11 cellular contexts compared by ENCODE assay signal in the genomic region with DNA sequence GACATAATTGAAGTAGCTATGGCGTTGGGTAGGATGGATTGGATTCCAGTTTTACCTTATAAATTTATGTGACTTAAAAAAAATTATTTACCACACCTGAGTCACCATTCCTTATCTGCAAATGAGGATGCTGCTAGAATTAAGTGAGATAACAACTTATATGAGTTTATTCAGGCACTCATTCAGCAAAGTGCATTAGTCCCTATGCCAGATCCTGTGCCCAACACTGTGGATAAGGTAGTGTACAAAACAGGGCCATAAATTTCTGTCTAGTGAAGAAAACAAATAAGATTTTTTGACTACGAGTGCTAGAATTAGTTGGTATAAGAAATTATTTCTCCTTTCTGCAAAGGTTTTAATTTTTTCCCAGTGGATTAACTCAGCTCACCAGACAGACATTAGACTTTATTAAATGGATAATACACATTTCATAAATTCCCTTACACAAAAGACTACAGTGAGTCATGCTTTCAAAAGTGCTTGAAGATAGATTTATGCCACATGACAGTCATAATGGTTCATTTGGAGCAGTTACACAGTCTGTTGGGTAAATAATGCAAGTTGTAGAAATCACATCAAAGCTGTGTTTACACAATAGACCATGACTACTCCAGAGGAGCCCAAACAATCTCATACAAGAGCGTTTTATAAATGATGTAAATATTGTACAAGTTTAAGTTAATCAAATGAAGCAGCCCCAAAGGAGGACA.
DNase-seq lines count a peak whose midpoint lies in the region; ATAC-seq and TF ChIP-seq lines count a peak whose summit lies in the region.
"Had no signal": no experiment of that assay in that cellular context is flagged by ENCODE, and none has a peak within 500 bp of the region (broad histone marks: within the 10 kb centered on the region; RNA-seq: fewer than 3 reads in every experiment).

No MANE protein-coding gene starts in this region.

- peaks cover 4% of the 10 kb centered on the region for H3K27me3 Mint-ChIP-seq in activated T-helper 17 cell treated with anti-CD3 and anti-CD28 coated beads, Interleukin-2, amount 50 U/mL, for 72 hours

- no peaks in the 10 kb centered on the region for H3K36me3 Mint-ChIP-seq in activated T-helper 17 cell treated with anti-CD3 and anti-CD28 coated beads, Interleukin-2, amount 50 U/mL, for 72 hours (ENCODE audit: low read depth)

- H3K4me3 ChIP-seq in lower lobe of right lung (no peak overlapping the region), neuronal stem cell (ENCODE audit: low read length in 2 of 2) (no peak overlapping the region), upper lobe of left lung (no peak overlapping the region), right cardiac atrium (ENCODE audit: low read length) (no peak overlapping the region)

- TF ChIP-seq EP300 in upper lobe of left lung (IDR thresholded peaks at IDR 0.05), result peak in 1 of 4 donors; percentile 53

- H3K9me3 ChIP-seq in lower lobe of right lung (no peaks in the 10 kb centered on the region), neuronal stem cell (replicated peaks in 1 of 2; ENCODE audit: control insufficient read depth in 2 of 2, insufficient read depth in 1 of 2, low read depth in 1 of 2, low read length in 2 of 2) (peaks cover 0 to 7% of the 10 kb centered on the region in 2 donors), upper lobe of left lung (no peaks in the 10 kb centered on the region), right cardiac atrium (ENCODE audit: control insufficient read depth, low read length) (no peaks in the 10 kb centered on the region)

- H4K91ac ChIP-seq in neuronal stem cell (ENCODE audit: low read depth, low read length, poor library complexity), result no peak overlapping the region

- peaks cover 57% of the 10 kb centered on the region for H3K4me1 ChIP-seq in lower lobe of right lung
- no peaks in the 10 kb centered on the region for H3K4me1 ChIP-seq in neuronal stem cell (ENCODE audit: control insufficient read depth in 2 of 2, insufficient read depth in 1 of 2, low read depth in 1 of 2, low read length in 2 of 2)
- peaks cover 26 to 32% (median 29%) of the 10 kb centered on the region in 4 donors for H3K4me1 ChIP-seq in upper lobe of left lung
- H3K4me1 ChIP-seq in right cardiac atrium (ENCODE audit: control insufficient read depth, insufficient read depth, low read length), result peaks cover 7% of the 10 kb centered on the region

- no peak overlapping the region for H3K4ac ChIP-seq in neuronal stem cell (ENCODE audit: low read length)

- no peak for TF ChIP-seq POLR2A in upper lobe of left lung (IDR thresholded peaks at IDR 0.05)

- H2BK5ac ChIP-seq in neuronal stem cell (ENCODE audit: low read length), result no peak overlapping the region

- no peak overlapping the region for H2BK12ac ChIP-seq in neuronal stem cell (ENCODE audit: low read length)

- no peak overlapping the region for H3K18ac ChIP-seq in neuronal stem cell (ENCODE audit: low read length)

- H2AK5ac ChIP-seq in neuronal stem cell (ENCODE audit: low read depth, low read length), result no peak overlapping the region

- no peaks in the 10 kb centered on the region for H3K9me3 Mint-ChIP-seq in activated T-helper 17 cell treated with anti-CD3 and anti-CD28 coated beads, Interleukin-2, amount 50 U/mL, for 72 hours

- H3K36me3 ChIP-seq in lower lobe of right lung (no peaks in the 10 kb centered on the region), neuronal stem cell (replicated peaks in 1 of 2; ENCODE audit: control insufficient read depth in 2 of 2, insufficient read depth in 2 of 2, low read length in 2 of 2) (no peaks in the 10 kb centered on the region), upper lobe of left lung (no peaks in the 10 kb centered on the region)

- H4K8ac ChIP-seq in neuronal stem cell (ENCODE audit: low read depth, low read length), result no peak overlapping the region

- H3K4me1 Mint-ChIP-seq in activated T-helper 17 cell treated with anti-CD3 and anti-CD28 coated beads, Interleukin-2, amount 50 U/mL, for 72 hours, result peaks cover 11% of the 10 kb centered on the region

- no peak overlapping the region for H3K23ac ChIP-seq in neuronal stem cell (ENCODE audit: low read depth, low read length, poor library complexity)

- no peak overlapping the region for H3K14ac ChIP-seq in neuronal stem cell (ENCODE audit: low read length)

- H3K27me3 ChIP-seq in lower lobe of right lung (ENCODE audit: low read depth) (no peaks in the 10 kb centered on the region), neuronal stem cell (ENCODE audit: control insufficient read depth in 3 of 3, insufficient read depth in 3 of 3, low read depth in 1 of 3, low read length in 3 of 3) (no peaks in the 10 kb centered on the region), upper lobe of left lung (no peaks in the 10 kb centered on the region), right cardiac atrium (ENCODE audit: control insufficient read depth, insufficient read depth) (no peaks in the 10 kb centered on the region)

- H2BK120ac ChIP-seq in neuronal stem cell (ENCODE audit: low read depth, low read length), result no peak overlapping the region

- H3K9ac ChIP-seq in neuronal stem cell (ENCODE audit: low read depth, low read length, poor library complexity), result no peak overlapping the region

- H3K27ac ChIP-seq in lower lobe of right lung (peak overlapping the region; percentile 1), neuronal stem cell (replicated peaks; ENCODE audit: low read length) (no peak overlapping the region), upper lobe of left lung (peak overlapping the region in 1 of 4 donors; percentile 0), right cardiac atrium (ENCODE audit: low read length) (no peak overlapping the region)

- intact Hi-C loops in lower lobe of right lung (cut with DNase I) (no loop called here), right cardiac atrium (cut with DNase I) (no loop called here)

- H3K79me1 ChIP-seq in neuronal stem cell (ENCODE audit: low read depth, low read length), result no peaks in the 10 kb centered on the region

- WGBS in neuronal stem cell (ENCODE audit: extremely low coverage in 2 of 2, insufficient read length in 2 of 2, insufficient replicate concordance in 1 of 2), 2 donors, result no CpG with 5 or more reads among the region's 3 CpGs
- WGBS in upper lobe of left lung, 2 donors, result 63 to 72% methylated on average over 3 of the region's 3 CpGs
- 95% methylated on average over 3 of the region's 3 CpGs for WGBS in right cardiac atrium

- H3K27ac Mint-ChIP-seq in activated T-helper 17 cell treated with anti-CD3 and anti-CD28 coated beads, Interleukin-2, amount 50 U/mL, for 72 hours, result peak overlapping the region; percentile 64

- no peak overlapping the region for H3K4me2 ChIP-seq in neuronal stem cell (ENCODE audit: insufficient read depth, low read length, poor library complexity, severe bottlenecking)

- TF ChIP-seq CTCF in lower lobe of right lung (IDR thresholded peaks at IDR 0.05) (no peak), upper lobe of left lung (IDR thresholded peaks at IDR 0.05) (no peak)

- H2AFZ ChIP-seq in neuronal stem cell (ENCODE audit: low read length), result no peak overlapping the region

- ATAC-seq in HG03159 (IDR thresholded peaks at IDR 0.05; ENCODE audit: unreplicated experiment), result peak; percentile 45
- ATAC-seq in activated T-helper 17 cell treated with anti-CD3 and anti-CD28 coated beads, Interleukin-2, amount 50 U/mL, for 72 hours (replicated peaks), result peak; percentile 87
- ATAC-seq in lower lobe of right lung, result peak; percentile 48 to 84
- no peak for ATAC-seq in GM18909 (IDR thresholded peaks at IDR 0.05; ENCODE audit: poor library complexity, unreplicated experiment)
- no peak for ATAC-seq in upper lobe of left lung (ENCODE audit: low FRiP score in 2 of 2)
- ATAC-seq in right cardiac atrium, result no peak

- no peak overlapping the region for H2BK15ac ChIP-seq in neuronal stem cell (ENCODE audit: low read length)

- peak; percentile 27 for DNase-seq in GM03348 (ENCODE audit: low spot score)
- DNase-seq in lower lobe of right lung, result no peak
- no peak for DNase-seq in neuronal stem cell (ENCODE audit: low spot score)
- DNase-seq in upper lobe of left lung, result no peak
- no peak for DNase-seq in right cardiac atrium
- DNase-seq: activated T-cell treated with anti-CD3 and anti-CD28 coated beads, Interleukin-2, amount 50 U/mL, for 48 hours; NCI-H2171 treated with DMSO at 0.1 percent for 48 hours; T-helper 2 cell had no signal

- no peak overlapping the region for H3K4me3 Mint-ChIP-seq in activated T-helper 17 cell treated with anti-CD3 and anti-CD28 coated beads, Interleukin-2, amount 50 U/mL, for 72 hours

Comparison
In these comparisons a context has a peak if more than half of its experiments do, and no peak if none do; other contexts are left out.
1. ATAC-seq: peak in HG03159 (single experiment), activated T-helper 17 cell treated with anti-CD3 and anti-CD28 coated beads, Interleukin-2, amount 50 U/mL, for 72 hours (single experiment) and lower lobe of right lung (2 of 2); none in GM18909 (single experiment), upper lobe of left lung (0 of 2) and right cardiac atrium (0 of 2).